Comparison of ENCODE assay signal across 8 cellular contexts in genomic region chr16:21952040-21952792, GRCh38. TPM values are rescaled to one million over a fixed set of nuclear protein-coding genes. Genes with fewer than 3 reads are reported as not detected.
DNase-seq lines count a peak whose midpoint lies in the region; ATAC-seq and TF ChIP-seq lines count a peak whose summit lies in the region.

No MANE protein-coding gene starts in this region.

- H3K4me1 ChIP-seq in BE2C (peaks cover 5% of the 10 kb centered on the region; the same call in 1 of the 2 replicates), NT2/D1 (ENCODE audit: insufficient read depth, insufficient read length) (no peaks in the 10 kb centered on the region), muscle layer of colon (ENCODE audit: insufficient read depth, low read length) (peaks cover 25% of the 10 kb centered on the region)

- H3K9ac ChIP-seq in NT2/D1 (ENCODE audit: insufficient read length, low read depth) = peak overlapping the region; percentile 94
- peak overlapping the region; percentile 93 for H3K9ac ChIP-seq in muscle layer of colon (ENCODE audit: low read length)

- H3K36me3 ChIP-seq in BE2C (peaks cover 18% of the 10 kb centered on the region), NT2/D1 (ENCODE audit: insufficient read depth, insufficient read length, low read length) (peaks cover 30% of the 10 kb centered on the region), muscle layer of colon (ENCODE audit: insufficient read depth, low read length) (peaks cover 3% of the 10 kb centered on the region)

- H3K9me3 ChIP-seq in BE2C (no peaks in the 10 kb centered on the region), NT2/D1 (ENCODE audit: insufficient read depth, low read length) (no peaks in the 10 kb centered on the region), muscle layer of colon (ENCODE audit: low read length) (no peaks in the 10 kb centered on the region)

- peak; percentile 76 for DNase-seq in BE2C
- peak; percentile 18 for DNase-seq in GM19240 (ENCODE audit: insufficient read length, low spot score)
- peak; percentile 43 for DNase-seq in NT2/D1 (ENCODE audit: low read depth, low spot score)
- peak; percentile 66 for DNase-seq in activated T-cell treated with anti-CD3 and anti-CD28 coated beads for 4 hours
- peak; percentile 23 for DNase-seq in epithelial cell of proximal tubule (ENCODE audit: low read depth)
- DNase-seq in stimulated activated CD8-positive, alpha-beta memory T cell treated with anti-CD3 and anti-CD28 coated beads, Interleukin-7, amount 100 ng/mL, for 4 hours (ENCODE audit: low read depth in 2 of 2) = peak; percentile 71 to 74

- H3K27me3 ChIP-seq in BE2C (no peaks in the 10 kb centered on the region), NT2/D1 (ENCODE audit: insufficient read depth, insufficient read length) (no peaks in the 10 kb centered on the region), muscle layer of colon (ENCODE audit: control insufficient read depth in 1 of 2, insufficient read depth in 2 of 2, low read length in 2 of 2) (no peaks in the 10 kb centered on the region)

- no peak for TF ChIP-seq CTCF in BE2C (IDR thresholded peaks at IDR 0.05; ENCODE audit: low read depth, low read length)
- TF ChIP-seq CTCF in epithelial cell of proximal tubule (conservative IDR thresholded peaks at IDR 0.05; ENCODE audit: low read depth, low read length) = no peak

- peak; percentile 28 for ATAC-seq in HG03520 (IDR thresholded peaks at IDR 0.05; ENCODE audit: unreplicated experiment)

- peak overlapping the region; percentile 95 for H3K27ac ChIP-seq in muscle layer of colon (ENCODE audit: low read depth, low read length)

- H3K4me3 ChIP-seq in BE2C (ENCODE audit: low read depth, low read length) (peak overlapping the region; percentile 95), NT2/D1 (ENCODE audit: insufficient read length, low read depth) (peak overlapping the region; percentile 82), epithelial cell of proximal tubule (ENCODE audit: low read depth, low read length) (peak overlapping the region; percentile 87), muscle layer of colon (ENCODE audit: low read depth in 1 of 2, low read length in 2 of 2) (peak overlapping the region; percentile 84 to 100)

RNA-seq across cellular contexts. Expression of gene UQCRC2, which starts 0.9 kb away (rescaled TPM):
- 341 TPM for polyA plus RNA-seq in BE2C (2012; ENCODE audit: insufficient read depth, insufficient read length, low read depth)
- 140 and 163 TPM in 2 replicates for total RNA-seq in epithelial cell of proximal tubule

RNA-seq across cellular contexts. Expression of gene PDZD9, which starts 48.7 kb away (rescaled TPM):
- not detected for polyA plus RNA-seq in BE2C (2012; ENCODE audit: insufficient read depth, insufficient read length, low read depth)
- not detected in 2 replicates for total RNA-seq in epithelial cell of proximal tubule

RNA-seq across cellular contexts. Expression of gene MOSMO, which starts 55.7 kb away (rescaled TPM):
- polyA plus RNA-seq in BE2C (2012; ENCODE audit: insufficient read depth, insufficient read length, low read depth) = 10.7 TPM
- 2.4 and 8.0 TPM in 2 replicates for total RNA-seq in epithelial cell of proximal tubule

Comparison
In these comparisons a context has a peak if more than half of its experiments do, and no peak if none do; other contexts are left out.
1. Peak in every context shown above with its lines: DNase-seq, ATAC-seq, H3K4me3 ChIP-seq and H3K27ac ChIP-seq.
2. DNase-seq: peak in every context shown above with its lines; median percentile 76 in BE2C; 72 in stimulated activated CD8-positive, alpha-beta memory T cell treated with anti-CD3 and anti-CD28 coated beads, Interleukin-7, amount 100 ng/mL, for 4 hours; 66 in activated T-cell treated with anti-CD3 and anti-CD28 coated beads for 4 hours; 43 in NT2/D1; 23 in epithelial cell of proximal tubule; 18 in GM19240.